In the genomic region with DNA sequence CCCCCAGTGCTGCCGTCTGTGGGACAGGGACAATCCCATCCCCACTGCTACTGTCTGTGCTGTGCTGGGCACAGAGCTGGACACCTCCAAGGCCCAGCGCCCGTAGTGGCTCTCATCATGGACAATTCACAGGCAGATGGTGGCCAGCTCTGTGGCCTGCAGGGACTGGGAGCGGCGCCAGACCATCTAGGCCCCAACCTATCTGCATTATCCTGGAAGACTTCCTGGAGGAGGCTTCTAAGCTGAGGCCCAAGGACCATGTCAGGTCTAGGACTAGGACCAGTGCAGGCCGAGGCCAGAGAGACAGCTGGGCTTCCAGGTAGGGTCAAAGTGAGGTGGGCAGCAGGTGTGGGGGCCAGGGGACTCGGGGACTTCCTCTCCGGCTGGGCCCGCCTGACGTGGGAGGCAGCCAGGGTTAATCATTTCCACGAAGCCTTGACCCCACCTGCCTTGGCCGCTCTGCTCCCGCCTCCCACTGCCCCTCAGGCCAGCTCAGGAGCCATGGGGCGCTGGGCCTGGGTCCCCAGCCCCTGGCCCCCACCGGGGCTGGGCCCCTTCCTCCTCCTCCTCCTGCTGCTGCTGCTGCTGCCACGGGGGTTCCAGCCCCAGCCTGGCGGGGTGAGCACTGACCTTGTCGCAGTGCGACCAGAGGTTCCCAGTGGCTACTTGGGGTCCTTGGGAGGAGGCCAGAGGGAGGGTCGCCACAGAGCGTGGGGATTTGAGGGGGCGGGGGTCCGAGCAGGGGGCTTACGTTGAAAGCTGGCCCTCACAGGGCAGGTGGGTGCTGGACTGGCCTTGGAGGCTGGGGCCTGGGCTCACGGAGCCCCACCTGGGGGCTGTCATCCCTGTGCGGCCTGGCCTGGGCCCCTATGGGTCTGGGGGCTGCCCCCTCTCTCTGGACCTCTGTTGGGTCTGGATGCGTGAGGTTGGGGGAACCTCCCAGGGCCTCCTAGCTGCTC, we compare ENCODE assay signal across 1 cellular context.
TF ChIP-seq lines count a peak whose summit lies in the region.

A gene (plus strand): TSS at position 468 of the 959 bp plus-strand sequence. CDS start 34 bp downstream, at position 502.

TF ChIP-seq in SK-N-SH, 30 proteins besides CTCF, POLR2A, EP300 and RAD21:
- TF ChIP-seq TCF12 (IDR thresholded peaks at IDR 0.05) (no peak), MEF2A (IDR thresholded peaks at IDR 0.05; ENCODE audit: borderline replicate concordance, low read depth) (no peak), NFIC (IDR thresholded peaks at IDR 0.05; ENCODE audit: borderline replicate concordance) (no peak), GABPA (IDR thresholded peaks at IDR 0.05; ENCODE audit: low read depth) (no peak), JUND (IDR thresholded peaks at IDR 0.05) (no peak), FOSL2 (IDR thresholded peaks at IDR 0.05; ENCODE audit: borderline replicate concordance, low read depth) (no peak), RXRA (IDR thresholded peaks at IDR 0.05; ENCODE audit: borderline replicate concordance, low read depth) (no peak)
- TF ChIP-seq, protein P1, sequence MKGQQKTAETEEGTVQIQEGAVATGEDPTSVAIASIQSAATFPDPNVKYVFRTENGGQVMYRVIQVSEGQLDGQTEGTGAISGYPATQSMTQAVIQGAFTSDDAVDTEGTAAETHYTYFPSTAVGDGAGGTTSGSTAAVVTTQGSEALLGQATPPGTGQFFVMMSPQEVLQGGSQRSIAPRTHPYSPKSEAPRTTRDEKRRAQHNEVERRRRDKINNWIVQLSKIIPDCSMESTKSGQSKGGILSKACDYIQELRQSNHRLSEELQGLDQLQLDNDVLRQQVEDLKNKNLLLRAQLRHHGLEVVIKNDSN (IDR thresholded peaks at IDR 0.05; ENCODE audit: borderline replicate concordance, low read depth), result no peak
- TF ChIP-seq, protein P2, sequence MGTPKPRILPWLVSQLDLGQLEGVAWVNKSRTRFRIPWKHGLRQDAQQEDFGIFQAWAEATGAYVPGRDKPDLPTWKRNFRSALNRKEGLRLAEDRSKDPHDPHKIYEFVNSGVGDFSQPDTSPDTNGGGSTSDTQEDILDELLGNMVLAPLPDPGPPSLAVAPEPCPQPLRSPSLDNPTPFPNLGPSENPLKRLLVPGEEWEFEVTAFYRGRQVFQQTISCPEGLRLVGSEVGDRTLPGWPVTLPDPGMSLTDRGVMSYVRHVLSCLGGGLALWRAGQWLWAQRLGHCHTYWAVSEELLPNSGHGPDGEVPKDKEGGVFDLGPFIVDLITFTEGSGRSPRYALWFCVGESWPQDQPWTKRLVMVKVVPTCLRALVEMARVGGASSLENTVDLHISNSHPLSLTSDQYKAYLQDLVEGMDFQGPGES (IDR thresholded peaks at IDR 0.05; ENCODE audit: low read depth, low read length), result no peak
- TF ChIP-seq, protein P3, sequence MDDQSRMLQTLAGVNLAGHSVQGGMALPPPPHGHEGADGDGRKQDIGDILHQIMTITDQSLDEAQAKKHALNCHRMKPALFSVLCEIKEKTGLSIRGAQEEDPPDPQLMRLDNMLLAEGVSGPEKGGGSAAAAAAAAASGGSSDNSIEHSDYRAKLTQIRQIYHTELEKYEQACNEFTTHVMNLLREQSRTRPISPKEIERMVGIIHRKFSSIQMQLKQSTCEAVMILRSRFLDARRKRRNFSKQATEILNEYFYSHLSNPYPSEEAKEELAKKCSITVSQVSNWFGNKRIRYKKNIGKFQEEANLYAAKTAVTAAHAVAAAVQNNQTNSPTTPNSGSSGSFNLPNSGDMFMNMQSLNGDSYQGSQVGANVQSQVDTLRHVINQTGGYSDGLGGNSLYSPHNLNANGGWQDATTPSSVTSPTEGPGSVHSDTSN (IDR thresholded peaks at IDR 0.05), result no peak
- TF ChIP-seq, protein P4, sequence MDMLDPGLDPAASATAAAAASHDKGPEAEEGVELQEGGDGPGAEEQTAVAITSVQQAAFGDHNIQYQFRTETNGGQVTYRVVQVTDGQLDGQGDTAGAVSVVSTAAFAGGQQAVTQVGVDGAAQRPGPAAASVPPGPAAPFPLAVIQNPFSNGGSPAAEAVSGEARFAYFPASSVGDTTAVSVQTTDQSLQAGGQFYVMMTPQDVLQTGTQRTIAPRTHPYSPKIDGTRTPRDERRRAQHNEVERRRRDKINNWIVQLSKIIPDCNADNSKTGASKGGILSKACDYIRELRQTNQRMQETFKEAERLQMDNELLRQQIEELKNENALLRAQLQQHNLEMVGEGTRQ (IDR thresholded peaks at IDR 0.05; ENCODE audit: borderline replicate concordance, low read depth, low read length), result no peak
